In the genomic region with DNA sequence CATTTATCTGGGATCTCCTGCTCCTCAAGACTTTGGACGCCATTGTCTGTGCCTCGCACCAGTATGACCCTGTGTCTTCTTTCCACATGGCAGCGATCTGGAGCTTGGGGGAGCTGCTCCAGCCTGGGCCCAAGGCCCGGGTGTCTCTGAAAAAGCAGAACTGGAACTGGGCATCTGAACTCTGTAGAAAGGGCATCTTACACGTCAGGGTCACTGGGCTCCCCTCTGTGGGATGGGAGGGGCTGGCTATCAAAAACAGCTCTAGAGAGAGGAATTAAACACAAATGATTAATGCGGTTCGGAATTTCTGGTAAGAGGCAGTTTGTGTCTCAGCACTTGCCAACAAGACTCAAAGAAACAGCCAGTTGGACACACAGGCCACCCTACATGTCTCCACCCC, we compare ENCODE assay signal across 29 cellular contexts. TPM values are rescaled to one million over a fixed set of nuclear protein-coding genes. Genes with fewer than 3 reads are reported as not detected.
DNase-seq lines count a peak whose midpoint lies in the region; ATAC-seq and TF ChIP-seq lines count a peak whose summit lies in the region.
"Had no signal": no experiment of that assay in that cellular context is flagged by ENCODE, and none has a peak within 500 bp of the region (broad histone marks: within the 10 kb centered on the region; RNA-seq: fewer than 3 reads in every experiment).

No MANE protein-coding gene starts in this region.

- no peak overlapping the region for H2AFZ ChIP-seq in Karpas-422 (ENCODE audit: low read length)
- no peak overlapping the region for H2AFZ ChIP-seq in SU-DHL-6 (ENCODE audit: low read depth, low read length, severe bottlenecking)

- H3K27me3 Mint-ChIP-seq in activated T-cell treated with anti-CD3 and anti-CD28 coated beads, Interleukin-2, amount 50 U/mL, for 72 hours (ENCODE audit: low read depth) = peaks cover 33% of the 10 kb centered on the region

- H3K9ac ChIP-seq in Karpas-422 (ENCODE audit: low read length) (peak overlapping the region; percentile 63; the same call in 1 of the 2 replicates), SU-DHL-6 (ENCODE audit: low read length) (no peak overlapping the region)

- DNase-seq in CD1c-positive myeloid dendritic cell (ENCODE audit: extremely low spot score) = peak; percentile 66
- peak; percentile 70 for DNase-seq in Karpas-422
- peak in 1 of 3 donors; percentile 4 for DNase-seq in mucosa of descending colon
- no peak for DNase-seq in NCI-H526 treated with DMSO at 0.1 percent for 48 hours (lab: John Stamatoyannopoulos, UW)
- DNase-seq in activated T-cell treated with anti-CD3 and anti-CD28 coated beads, Interleukin-2, amount 50 U/mL, for 72 hours = no peak
- DNase-seq: ACHN; activated CD4-positive, alpha-beta T cell treated with anti-CD3 and anti-CD28 coated beads, Interleukin-2, amount 50 U/mL, for 4 hours; activated naive CD4-positive, alpha-beta T cell; BE2C; DMS 273 treated with DMSO at 0.1 percent for 48 hours; erythroblast; left ventricle myocardium inferior; naive thymus-derived CD8-positive, alpha-beta T cell; NCI-H1092; NCI-H1694; NCI-H446; NCI-H774; psoas muscle; stimulated activated CD4-positive, alpha-beta T cell treated with anti-CD3 and anti-CD28 coated beads, Interleukin-4, amount 100 ng/mL, for 1 hour had no signal

- no peaks in the 10 kb centered on the region for H3K4me1 Mint-ChIP-seq in activated T-cell treated with anti-CD3 and anti-CD28 coated beads, Interleukin-2, amount 50 U/mL, for 72 hours (ENCODE audit: low read depth)
- H3K4me1 Mint-ChIP-seq: central memory CD8-positive, alpha-beta T cell; mesothelial cell of epicardium had no signal

- H3K27me3 ChIP-seq in Karpas-422 (ENCODE audit: low read length) (no peaks in the 10 kb centered on the region), SU-DHL-6 (ENCODE audit: low read length) (no peaks in the 10 kb centered on the region)
- H3K27me3 ChIP-seq: BE2C, SJSA1 had no signal

- H3K4me3 Mint-ChIP-seq in activated T-cell treated with anti-CD3 and anti-CD28 coated beads, Interleukin-2, amount 50 U/mL, for 72 hours = no peak overlapping the region
- H3K4me3 Mint-ChIP-seq: central memory CD8-positive, alpha-beta T cell; dendritic cell treated with granulocyte-macrophage colony-stimulating factor and Interleukin-4, amounts not matched to agents 40 ng/mL and 50 ng/mL, for 4 days; mesothelial cell of epicardium; naive thymus-derived CD8-positive, alpha-beta T cell; T-helper 1 cell treated with Interleukin-12 subunit alpha and Interleukin-12 subunit beta and Interleukin-4 antibody, amounts not matched to agents 30 μg/mL and 1 μg/mL, for 36 hours had no signal

- H3K79me2 ChIP-seq in Karpas-422 (ENCODE audit: low read length) = peaks cover 30% of the 10 kb centered on the region
- H3K79me2 ChIP-seq in SU-DHL-6 (ENCODE audit: insufficient read depth, low read length) = peaks cover 26% of the 10 kb centered on the region; the same call in 1 of the 2 replicates

- H3K9me3 Mint-ChIP-seq in activated T-cell treated with anti-CD3 and anti-CD28 coated beads, Interleukin-2, amount 50 U/mL, for 72 hours = no peaks in the 10 kb centered on the region
- H3K9me3 Mint-ChIP-seq: central memory CD8-positive, alpha-beta T cell; dendritic cell treated with granulocyte-macrophage colony-stimulating factor and Interleukin-4, amounts not matched to agents 40 ng/mL and 50 ng/mL, for 4 days; mesothelial cell of epicardium; naive thymus-derived CD8-positive, alpha-beta T cell; T-helper 1 cell treated with Interleukin-12 subunit alpha and Interleukin-12 subunit beta and Interleukin-4 antibody, amounts not matched to agents 30 μg/mL and 1 μg/mL, for 36 hours had no signal

- H3K27ac Mint-ChIP-seq in activated T-cell treated with anti-CD3 and anti-CD28 coated beads, Interleukin-2, amount 50 U/mL, for 72 hours = no peak overlapping the region
- H3K27ac Mint-ChIP-seq: dendritic cell treated with granulocyte-macrophage colony-stimulating factor and Interleukin-4, amounts not matched to agents 40 ng/mL and 50 ng/mL, for 4 days; mesothelial cell of epicardium; T-helper 1 cell treated with Interleukin-12 subunit alpha and Interleukin-12 subunit beta and Interleukin-4 antibody, amounts not matched to agents 30 μg/mL and 1 μg/mL, for 36 hours had no signal

- no peaks in the 10 kb centered on the region for H3K9me2 ChIP-seq in Karpas-422 (replicated peaks; ENCODE audit: insufficient read depth, low read length)
- H3K9me2 ChIP-seq in SU-DHL-6 (replicated peaks; ENCODE audit: insufficient read depth, low read length) = no peaks in the 10 kb centered on the region

- H3K36me3 ChIP-seq in Karpas-422 (ENCODE audit: insufficient read depth, low read length) = peaks cover 50% of the 10 kb centered on the region
- H3K36me3 ChIP-seq in SU-DHL-6 (ENCODE audit: low read length) = peaks cover 3% of the 10 kb centered on the region; the same call in 1 of the 2 replicates
- H3K36me3 ChIP-seq in mucosa of descending colon (ENCODE audit: low read depth) = no peaks in the 10 kb centered on the region
- H3K36me3 ChIP-seq: BE2C, HAP-1, left ventricle myocardium inferior, SJSA1 had no signal

- no peaks in the 10 kb centered on the region for H3K36me3 Mint-ChIP-seq in activated T-cell treated with anti-CD3 and anti-CD28 coated beads, Interleukin-2, amount 50 U/mL, for 72 hours (ENCODE audit: insufficient read depth in 2 of 2)
- H3K36me3 Mint-ChIP-seq: mesothelial cell of epicardium; naive thymus-derived CD8-positive, alpha-beta T cell had no signal

- TF ChIP-seq CTCF in SU-DHL-6 (IDR thresholded peaks at IDR 0.05; ENCODE audit: insufficient read depth, low read length, poor library complexity, severe bottlenecking) (no peak), mucosa of descending colon (IDR thresholded peaks at IDR 0.05) (no peak)

- intact Hi-C loops in mucosa of descending colon (cut with DNase I, micrococcal nuclease) = no loop called here

- H3K4me1 ChIP-seq in Karpas-422 (ENCODE audit: low read length) (peaks cover 92% of the 10 kb centered on the region), mucosa of descending colon (ENCODE audit: low read depth) (no peaks in the 10 kb centered on the region)
- H3K4me1 ChIP-seq: BE2C, HAP-1, left ventricle myocardium inferior, psoas muscle, SJSA1 had no signal

- H3F3A ChIP-seq in SU-DHL-6 (ENCODE audit: insufficient read depth) = peaks cover 40% of the 10 kb centered on the region

- H3K4me2 ChIP-seq in Karpas-422 (ENCODE audit: low read depth, low read length, poor library complexity, severe bottlenecking) (peak overlapping the region; percentile 78), SU-DHL-6 (ENCODE audit: low read depth, low read length, poor library complexity, severe bottlenecking) (no peak overlapping the region)

- ATAC-seq in mucosa of descending colon = peak; percentile 16
- no peak for ATAC-seq in GM19467 (IDR thresholded peaks at IDR 0.05; ENCODE audit: unreplicated experiment)
- no peak for ATAC-seq in activated T-cell treated with anti-CD3 and anti-CD28 coated beads, Interleukin-2, amount 50 U/mL, for 72 hours (replicated peaks in 1 of 2)
- ATAC-seq in SK-N-SH treated with all-trans-retinoic acid at 6 μM for 48 hours = no peak
- ATAC-seq: activated CD4-positive, CD25-positive, alpha-beta regulatory T cell treated with anti-CD3 and anti-CD28 coated beads, Interleukin-2, amount 50 U/mL, for 24 hours; naive thymus-derived CD8-positive, alpha-beta T cell; psoas muscle had no signal

- no peak overlapping the region for H3K4me3 ChIP-seq in Karpas-422 (ENCODE audit: low read length)
- H3K4me3 ChIP-seq in SU-DHL-6 (ENCODE audit: insufficient read depth, low read length, poor library complexity, severe bottlenecking) = no peak overlapping the region
- no peak overlapping the region for H3K4me3 ChIP-seq in mucosa of descending colon
- H3K4me3 ChIP-seq: HAP-1, left ventricle myocardium inferior, psoas muscle, SJSA1 had no signal

- peak overlapping the region; percentile 99 for H3K27ac ChIP-seq in Karpas-422 (ENCODE audit: low read length)
- peak overlapping the region; percentile 96 for H3K27ac ChIP-seq in SU-DHL-6 (ENCODE audit: low read depth, low read length)
- H3K27ac ChIP-seq: left ventricle myocardium inferior, psoas muscle, SJSA1 had no signal

- H3K9me3 ChIP-seq in Karpas-422 (ENCODE audit: low read length) = no peaks in the 10 kb centered on the region
- H3K9me3 ChIP-seq in SU-DHL-6 (ENCODE audit: insufficient read depth, low read length) = no peaks in the 10 kb centered on the region
- H3K9me3 ChIP-seq in mucosa of descending colon = no peaks in the 10 kb centered on the region
- H3K9me3 ChIP-seq: BE2C, HAP-1, left ventricle myocardium inferior, psoas muscle had no signal

- H4K20me1 ChIP-seq in Karpas-422 (ENCODE audit: insufficient read depth, low read depth, low read length) (no peaks in the 10 kb centered on the region), SU-DHL-6 (ENCODE audit: low read depth, low read length) (no peaks in the 10 kb centered on the region)

TF ChIP-seq in SK-N-SH treated with all-trans-retinoic acid at 6 μM for 48 hours, 23 proteins besides CTCF, POLR2A, EP300 and RAD21 (continues in another document):
- TF ChIP-seq ZFP3 (CRISPR knock-in tag; IDR thresholded peaks at IDR 0.05) (no peak), ISL1 (CRISPR knock-in tag; IDR thresholded peaks at IDR 0.05) (no peak), TOX (CRISPR knock-in tag; IDR thresholded peaks at IDR 0.05; ENCODE audit: borderline replicate concordance) (no peak)

RNA-seq across cellular contexts. Expression of a gene that starts 16.1 kb away (rescaled TPM):
- 109 and 232 TPM in 2 replicates for total RNA-seq in Karpas-422 (2014; rRNA removed; shearing (Covaris generic); ENCODE audit: low replicate concordance)
- 1 to 10 TPM in 1 of 3 donors, under 1 TPM in 1, not detected in 1; 0.17 to 1.4 TPM for total RNA-seq in mucosa of descending colon
- total RNA-seq in activated T-cell treated with anti-CD3 and anti-CD28 coated beads, Interleukin-2, amount 50 U/mL, for 72 hours = under 1 TPM in 1 of 2 donors, not detected in 1; 0.25 TPM
- total RNA-seq: left ventricle myocardium inferior, mesothelial cell of epicardium, SJSA1 had no signal

RNA-seq across cellular contexts. Expression of a gene that starts 26.9 kb away (rescaled TPM):
- total RNA-seq in Karpas-422 (2014; rRNA removed; shearing (Covaris generic); ENCODE audit: low replicate concordance) = 136 and 168 TPM in 2 replicates
- 1 to 10 TPM in 2 of 3 donors, under 1 TPM in 1; 0.51 to 1.4 (median 1.0) TPM for total RNA-seq in mucosa of descending colon
- total RNA-seq in activated T-cell treated with anti-CD3 and anti-CD28 coated beads, Interleukin-2, amount 50 U/mL, for 72 hours = not detected
- total RNA-seq: left ventricle myocardium inferior, mesothelial cell of epicardium, SJSA1 had no signal

RNA-seq across cellular contexts. Expression of a gene that starts 37.8 kb away (rescaled TPM):
- 0.43 and 2.0 TPM in 2 replicates for total RNA-seq in Karpas-422 (2014; rRNA removed; shearing (Covaris generic); ENCODE audit: low replicate concordance)
- under 1 TPM in 1 of 3 donors, not detected in 2; 0.22 TPM for total RNA-seq in mucosa of descending colon
- total RNA-seq in activated T-cell treated with anti-CD3 and anti-CD28 coated beads, Interleukin-2, amount 50 U/mL, for 72 hours = not detected
- total RNA-seq: mesothelial cell of epicardium; naive thymus-derived CD8-positive, alpha-beta T cell; SJSA1 had no signal

Comparison
In these comparisons a context has a peak if more than half of its experiments do, and no peak if none do; other contexts are left out.
1. DNase-seq: peak in CD1c-positive myeloid dendritic cell (single experiment) and Karpas-422 (single experiment); none in NCI-H526 treated with DMSO at 0.1 percent for 48 hours (single experiment) and activated T-cell treated with anti-CD3 and anti-CD28 coated beads, Interleukin-2, amount 50 U/mL, for 72 hours (0 of 2).
2. RNA of a gene that starts 16.1 kb away (total RNA-seq): 109 to 232 TPM in Karpas-422; 0.25 TPM in activated T-cell treated with anti-CD3 and anti-CD28 coated beads, Interleukin-2, amount 50 U/mL, for 72 hours and 0.17 to 1.4 TPM in mucosa of descending colon; every median in the first group is over 10 times any median in the second.
3. RNA of a gene that starts 26.9 kb away (total RNA-seq): 136 to 168 TPM in Karpas-422; 0.51 to 1.4 TPM in mucosa of descending colon and not detected in activated T-cell treated with anti-CD3 and anti-CD28 coated beads, Interleukin-2, amount 50 U/mL, for 72 hours; every median in the first group is over 10 times any median in the second.